26 cellular contexts compared by ENCODE assay signal in the genomic region with DNA sequence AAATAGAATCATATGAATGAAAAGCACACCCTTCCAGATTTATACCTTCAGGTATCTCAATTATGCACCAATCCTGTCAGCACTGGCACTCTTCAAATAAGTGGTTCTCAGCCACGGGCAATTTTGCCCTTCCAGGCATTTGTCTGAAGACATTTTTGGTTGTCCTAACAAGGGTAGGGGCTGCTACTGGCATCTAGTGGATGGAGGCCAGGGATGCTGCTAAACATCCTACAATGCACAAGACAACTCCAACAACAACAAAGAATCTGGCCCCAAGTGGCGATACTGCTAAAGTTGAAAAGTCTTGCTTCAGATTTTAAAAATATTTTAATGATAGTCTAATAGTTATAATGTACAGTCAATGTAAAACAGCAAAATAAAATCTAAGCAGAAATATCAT. TPM values are rescaled to one million over a fixed set of nuclear protein-coding genes. Genes with fewer than 3 reads are reported as not detected.
DNase-seq lines count a peak whose midpoint lies in the region; ATAC-seq, FAIRE-seq and TF ChIP-seq lines count a peak whose summit lies in the region.
"Had no signal": no experiment of that assay in that cellular context is flagged by ENCODE, and none has a peak within 500 bp of the region (broad histone marks: within the 10 kb centered on the region; RNA-seq: fewer than 3 reads in every experiment).

No MANE protein-coding gene starts in this region.

- H3K4me1 ChIP-seq in HCT116 (ENCODE audit: control insufficient read depth in 1 of 2, insufficient read depth in 2 of 2, low read length in 2 of 2), result no peaks in the 10 kb centered on the region
- no peaks in the 10 kb centered on the region for H3K4me1 ChIP-seq in keratinocyte (ENCODE audit: control insufficient read depth, extremely low read depth, insufficient read depth, low read length)

- no peak overlapping the region for H3K4me2 ChIP-seq in HCT116 (ENCODE audit: low read length)
- no peak overlapping the region for H3K4me2 ChIP-seq in keratinocyte (ENCODE audit: control insufficient read depth, extremely low read depth, insufficient read depth, low read depth, low read length)

- DNase-seq in ELR (ENCODE audit: low read depth), result peak; percentile 5
- no peak for DNase-seq in HCT116 (ENCODE audit: low read depth, low spot score)
- DNase-seq in RKO (ENCODE audit: low spot score), result peak; percentile 35
- no peak for DNase-seq in keratinocyte (ENCODE audit: low read depth, low spot score)
- DNase-seq in 8988T, result no peak
- DNase-seq in foreskin fibroblast, result no peak
- no peak for DNase-seq in activated T-cell treated with anti-CD3 and anti-CD28 coated beads, Interleukin-2, amount 50 U/mL, for 24 hours
- DNase-seq: ACHN; Calu3; CD8-positive, alpha-beta memory T cell; DMS153; HFFc6; KG1; MV-4-11; NCI-H1694; NCI-H2081; NCI-H2171; NCI-H345; NCI-H774; NK-92 treated with Interleukin-12 subunit alpha and Interleukin-12 subunit beta, amount 100 ng/mL, for 24 hours; SHP77 had no signal

- peak; percentile 65; the same call in 1 of the 2 replicates for ATAC-seq in HCT116

- peak in 2 of 3 experiments; percentile 35 to 50; a peak in 3 of 6 replicates for TF ChIP-seq CTCF in HCT116 (IDR thresholded peaks at IDR 0.05 in 2 of 3, conservative IDR thresholded peaks at IDR 0.05 in 1 of 3; ENCODE audit: borderline replicate concordance in 1 of 3, insufficient read depth in 1 of 3, low read depth in 2 of 3, low read length in 2 of 3)
- TF ChIP-seq CTCF in keratinocyte (optimal IDR thresholded peaks at IDR 0.05 in 1 of 3, IDR thresholded peaks at IDR 0.05 in 1 of 3, conservative IDR thresholded peaks at IDR 0.05 in 1 of 3; ENCODE audit: extremely low read depth in 1 of 3, insufficient read depth in 2 of 3, low read length in 3 of 3), result peak in 2 of 3 experiments; percentile 20 to 29
- TF ChIP-seq CTCF in foreskin fibroblast (IDR thresholded peaks at IDR 0.05; ENCODE audit: low read depth, low read length), result no peak

- H3K27ac Mint-ChIP-seq in activated T-cell treated with anti-CD3 and anti-CD28 coated beads, Interleukin-2, amount 50 U/mL, for 24 hours, result no peak overlapping the region
- H3K27ac Mint-ChIP-seq: CD8-positive, alpha-beta memory T cell; HFFc6 had no signal

- no peaks in the 10 kb centered on the region for H3K9me2 ChIP-seq in HCT116 (ENCODE audit: insufficient read depth)

- no peaks in the 10 kb centered on the region for H3K27me3 ChIP-seq in HCT116 (ENCODE audit: insufficient read depth, low read length)
- H3K27me3 ChIP-seq in keratinocyte (ENCODE audit: control insufficient read depth, extremely low read depth, insufficient read depth, low read length), result no peaks in the 10 kb centered on the region

- no peaks in the 10 kb centered on the region for H3K9me3 Mint-ChIP-seq in activated T-cell treated with anti-CD3 and anti-CD28 coated beads, Interleukin-2, amount 50 U/mL, for 24 hours
- H3K9me3 Mint-ChIP-seq: CD8-positive, alpha-beta memory T cell; HFFc6 had no signal

- peaks cover 66% of the 10 kb centered on the region for H3K36me3 Mint-ChIP-seq in activated T-cell treated with anti-CD3 and anti-CD28 coated beads, Interleukin-2, amount 50 U/mL, for 24 hours (ENCODE audit: low read depth)

- H3K4me3 Mint-ChIP-seq in activated T-cell treated with anti-CD3 and anti-CD28 coated beads, Interleukin-2, amount 50 U/mL, for 24 hours, result no peak overlapping the region
- H3K4me3 Mint-ChIP-seq: CD8-positive, alpha-beta memory T cell; HFFc6 had no signal

- no peak for FAIRE-seq in keratinocyte (lab: Jason Lieb, UNC)
- FAIRE-seq: H54 had no signal

- H2AFZ ChIP-seq in HCT116 (ENCODE audit: low read depth, low read length, poor library complexity, severe bottlenecking), result no peak overlapping the region
- no peak overlapping the region for H2AFZ ChIP-seq in keratinocyte (ENCODE audit: control insufficient read depth, low read length)

- TF ChIP-seq POLR2A in HCT116 (IDR thresholded peaks at IDR 0.05; ENCODE audit: borderline replicate concordance, extremely low read depth, insufficient read depth, insufficient read length), result no peak

- TF ChIP-seq RAD21 in HCT116 (IDR thresholded peaks at IDR 0.05; ENCODE audit: low read depth), result no peak

- H3K27ac ChIP-seq in HCT116 (ENCODE audit: low read depth, low read length), result no peak overlapping the region
- no peak overlapping the region for H3K27ac ChIP-seq in keratinocyte (ENCODE audit: control insufficient read depth, insufficient read depth, low read length)
- H3K27ac ChIP-seq: C4-2B, SK-N-MC had no signal

- H3K9me3 ChIP-seq in HCT116 (ENCODE audit: control insufficient read depth in 1 of 2, insufficient read depth in 1 of 2, low read depth in 1 of 2, low read length in 2 of 2), result no peaks in the 10 kb centered on the region
- H3K9me3 ChIP-seq in keratinocyte (ENCODE audit: control insufficient read depth, low read depth, low read length), result no peaks in the 10 kb centered on the region

- intact Hi-C loops in HCT116 (cut with micrococcal nuclease), result no loop called here

- H3K79me2 ChIP-seq in HCT116 (ENCODE audit: insufficient read depth, low read length) (no peaks in the 10 kb centered on the region), keratinocyte (ENCODE audit: control insufficient read depth, insufficient read depth, low read length) (peaks cover 14% of the 10 kb centered on the region)

- H3K9ac ChIP-seq in HCT116 (ENCODE audit: low read length) (no peak overlapping the region), keratinocyte (ENCODE audit: control insufficient read depth, extremely low read depth, insufficient read depth, low read length) (no peak overlapping the region)

- BruUV-seq in HCT116 (replicated peaks; lab: Mats Ljungman, UMichigan), result no TSS peak

- H3K4me3 ChIP-seq in HCT116 (replicated peaks in 1 of 2; ENCODE audit: low read depth in 1 of 2, low read length in 2 of 2) (no peak overlapping the region), keratinocyte (ENCODE audit: control insufficient read depth in 2 of 3, extremely low read depth in 1 of 3, insufficient read depth in 2 of 3, low read depth in 1 of 3, low read length in 3 of 3) (no peak overlapping the region), foreskin fibroblast (ENCODE audit: low read depth in 1 of 2, low read length in 2 of 2) (no peak overlapping the region)
- H3K4me3 ChIP-seq: SK-N-MC had no signal

- no peaks in the 10 kb centered on the region for H4K20me1 ChIP-seq in HCT116 (ENCODE audit: insufficient read depth)
- H4K20me1 ChIP-seq in keratinocyte (ENCODE audit: control insufficient read depth, extremely low read depth, insufficient read depth, low read length), result no peaks in the 10 kb centered on the region

- H3K36me3 ChIP-seq in HCT116 (ENCODE audit: control insufficient read depth in 1 of 2, insufficient read depth in 2 of 2, low read length in 2 of 2) (no peaks in the 10 kb centered on the region), keratinocyte (ENCODE audit: control insufficient read depth in 2 of 2, extremely low read depth in 1 of 2, insufficient read depth in 2 of 2, low read length in 2 of 2) (peaks cover 0 to 2% of the 10 kb centered on the region in 2 experiments)

- dilution Hi-C loops in keratinocyte (cut with MboI; ENCODE audit: extremely low pct_ligation_motif_present, low sequenced_read_pairs), result no loop called here

- no peaks in the 10 kb centered on the region for H3K27me3 Mint-ChIP-seq in activated T-cell treated with anti-CD3 and anti-CD28 coated beads, Interleukin-2, amount 50 U/mL, for 24 hours
- H3K27me3 Mint-ChIP-seq: CD8-positive, alpha-beta memory T cell had no signal

- peaks cover 25% of the 10 kb centered on the region for H3K4me1 Mint-ChIP-seq in activated T-cell treated with anti-CD3 and anti-CD28 coated beads, Interleukin-2, amount 50 U/mL, for 24 hours (ENCODE audit: low read depth)

- RAD21 ChIA-PET in HCT116 (lab: Charles Lee; ENCODE audit: low non-redundant PET in 1 of 2, low total read pairs in 2 of 2, uncharacterized antibody in 2 of 2, unreplicated experiment in 2 of 2), result no interaction called here

- no peaks in the 10 kb centered on the region for H3K9me1 ChIP-seq in keratinocyte (ENCODE audit: control insufficient read depth, extremely low read depth, insufficient read depth, low read length)

- POLR2A ChIA-PET in HCT116 (lab: Charles Lee), result no interaction called here

- CTCF ChIA-PET in HCT116 (lab: Charles Lee), result interaction anchor here (1.2 to 1.5 kb wide), 2 partner anchors 11 to 146 kb away, joined by 3 to 4 read pairs; no protein-coding TSS in a partner anchor

TF ChIP-seq in HCT116, 20 proteins besides CTCF, POLR2A, EP300 and RAD21:
- TF ChIP-seq, protein P1, sequence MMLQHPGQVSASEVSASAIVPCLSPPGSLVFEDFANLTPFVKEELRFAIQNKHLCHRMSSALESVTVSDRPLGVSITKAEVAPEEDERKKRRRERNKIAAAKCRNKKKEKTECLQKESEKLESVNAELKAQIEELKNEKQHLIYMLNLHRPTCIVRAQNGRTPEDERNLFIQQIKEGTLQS (IDR thresholded peaks at IDR 0.05), result no peak
TF ChIP-seq in HCT116: peak in this region for 0.

RNA-seq across cellular contexts. Expression of a gene that starts 16.1 kb away (rescaled TPM):
- 17.1 TPM for total RNA-seq in HCT116 (2021; ENCODE audit: unreplicated experiment)
- 4.4 TPM in 2 replicates for polyA plus RNA-seq in HCT116 (2012)
- polyA plus RNA-seq in keratinocyte, result 6.5 to 13.0 TPM (median 8.0 TPM) in 3 replicates
- 203 TPM for polyA plus RNA-seq in keratinocyte (2011; ENCODE audit: low read depth)
- 4.3 and 8.1 TPM in 2 replicates for polyA plus RNA-seq in keratinocyte (2011; cell fraction: cytosol; rRNA removed)
- 15.1 and 21.3 TPM in 2 replicates for polyA plus RNA-seq in keratinocyte (2011; cell fraction: nucleus; rRNA removed)
- 8.5 and 20.3 TPM in 2 replicates for polyA plus RNA-seq in keratinocyte (2012; ENCODE audit: low replicate concordance)
- polyA minus RNA-seq in keratinocyte, result 1.8 to 14.5 TPM (median 6.7 TPM) in 3 replicates
- 8.8 TPM for polyA minus RNA-seq in keratinocyte (2011; cell fraction: cytosol; rRNA and poly(A)+ RNA removed)
- polyA minus RNA-seq in keratinocyte (2011; cell fraction: nucleus; rRNA and poly(A)+ RNA removed), result 13.9 and 23.9 TPM in 2 replicates

RNA-seq across cellular contexts. Expression of a gene that starts 21.2 kb away (rescaled TPM):
- total RNA-seq in HCT116 (2021; ENCODE audit: unreplicated experiment), result not detected
- not detected in 2 replicates for polyA plus RNA-seq in HCT116 (2012)
- 0.33 to 0.56 TPM (median 0.48 TPM) in 3 replicates for polyA plus RNA-seq in keratinocyte
- 0.19 TPM for polyA plus RNA-seq in keratinocyte (2011; ENCODE audit: low read depth)
- polyA plus RNA-seq in keratinocyte (2011; cell fraction: cytosol; rRNA removed), result 0.17 and 0.27 TPM in 2 replicates
- polyA plus RNA-seq in keratinocyte (2011; cell fraction: nucleus; rRNA removed), result 0.29 and 0.60 TPM in 2 replicates
- 0.14 and 0.40 TPM in 2 replicates for polyA plus RNA-seq in keratinocyte (2012; ENCODE audit: low replicate concordance)
- 0.13 to 1.7 TPM (median 0.53 TPM) in 3 replicates for polyA minus RNA-seq in keratinocyte
- polyA minus RNA-seq in keratinocyte (2011; cell fraction: cytosol; rRNA and poly(A)+ RNA removed), result 1.3 TPM
- 0.84 and 1.2 TPM in 2 replicates for polyA minus RNA-seq in keratinocyte (2011; cell fraction: nucleus; rRNA and poly(A)+ RNA removed)
- total RNA-seq: Calu3, HFFc6, HT1080, RPMI7951 had no signal

Comparison
In these comparisons a context has a peak if more than half of its experiments do, and no peak if none do; other contexts are left out.
1. DNase-seq: peak in ELR (single experiment) and RKO (single experiment); none in HCT116 (single experiment), keratinocyte (single experiment), 8988T (single experiment), foreskin fibroblast (0 of 2) and activated T-cell treated with anti-CD3 and anti-CD28 coated beads, Interleukin-2, amount 50 U/mL, for 24 hours (single experiment).